ENCODE assay signal across 9 cellular contexts in the genomic region with DNA sequence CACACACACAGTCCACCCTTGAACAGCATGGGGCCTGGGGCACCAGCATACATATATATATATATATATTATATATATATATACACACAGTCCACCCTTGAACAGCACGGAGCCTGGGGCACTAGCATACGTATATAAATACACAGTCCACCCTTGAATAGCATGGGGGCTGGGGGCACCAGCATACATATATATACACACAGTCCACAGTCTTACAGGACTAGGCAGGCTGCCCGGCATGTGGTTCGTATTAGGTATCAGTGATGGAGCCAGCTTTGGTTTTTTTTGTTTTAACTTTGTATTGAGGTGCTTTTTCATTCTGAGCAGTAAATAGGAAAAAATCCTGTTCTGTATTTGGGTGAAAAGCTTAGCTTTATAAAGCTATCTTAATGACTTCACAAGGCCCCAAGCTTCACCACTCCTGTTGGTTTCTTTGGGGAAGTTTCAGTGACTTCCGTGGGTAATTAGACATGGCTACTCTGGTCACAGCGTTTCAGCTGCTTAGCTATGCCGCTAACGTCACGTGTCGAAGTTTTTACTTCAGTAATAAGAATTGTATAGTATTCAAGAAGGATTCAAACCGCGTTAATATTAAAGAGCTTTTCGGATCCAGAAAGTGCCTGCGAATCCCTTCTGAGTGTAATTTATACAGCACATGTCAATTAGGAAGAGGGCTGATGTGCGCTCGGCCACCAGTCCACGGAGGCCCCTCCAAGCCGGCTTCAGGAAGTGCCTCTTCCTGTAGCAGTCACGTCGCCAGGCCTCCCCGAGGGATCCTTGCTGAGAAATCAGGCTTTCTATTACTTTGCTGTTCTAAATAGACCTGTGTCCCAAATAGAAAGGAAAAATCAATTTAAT.
DNase-seq lines count a peak whose midpoint lies in the region; ATAC-seq and TF ChIP-seq lines count a peak whose summit lies in the region.
"Had no signal": no experiment of that assay in that cellular context is flagged by ENCODE, and none has a peak within 500 bp of the region (broad histone marks: within the 10 kb centered on the region; RNA-seq: fewer than 3 reads in every experiment).

No MANE protein-coding gene starts in this region.

- H2AFZ ChIP-seq in hepatocyte: no peak overlapping the region

- H3K9me3 ChIP-seq in hepatocyte (ENCODE audit: low read depth): no peaks in the 10 kb centered on the region
- no peaks in the 10 kb centered on the region for H3K9me3 ChIP-seq in T-helper 17 cell (ENCODE audit: control insufficient read depth, low read length, poor library complexity, severe bottlenecking)

- no peak for TF ChIP-seq CTCF in hepatocyte (IDR thresholded peaks at IDR 0.05; ENCODE audit: poor library complexity)

- DNase-seq in GF-D8 (lab: John Stamatoyannopoulos, UW) (peak; percentile 70), hepatocyte (ENCODE audit: low spot score) (peak; percentile 40), skeletal muscle cell (ENCODE audit: low read depth) (peak; percentile 25), SW 1271 (lab: John Stamatoyannopoulos, UW) (no peak), T-helper 17 cell (no peak), NCI-H187 (lab: John Stamatoyannopoulos, UW) (no peak)
- no peak for DNase-seq in activated naive CD8-positive, alpha-beta T cell treated with anti-CD3 and anti-CD28 coated beads, Interleukin-2, amount 50 U/mL, for 24 hours
- DNase-seq: activated CD4-positive, alpha-beta memory T cell treated with anti-CD3 and anti-CD28 coated beads for 36 hours had no signal

- H3K79me2 ChIP-seq in hepatocyte: peaks cover 3% of the 10 kb centered on the region

- H3K27ac ChIP-seq in hepatocyte: peak overlapping the region; percentile 77

- no peaks in the 10 kb centered on the region for H3K27me3 ChIP-seq in hepatocyte

- no peak for ATAC-seq in activated naive CD8-positive, alpha-beta T cell treated with anti-CD3 and anti-CD28 coated beads, Interleukin-2, amount 50 U/mL, for 24 hours
- ATAC-seq in GM18873 (IDR thresholded peaks at IDR 0.05; ENCODE audit: low FRiP score, unreplicated experiment) (no peak), T-helper 17 cell (no peak)

- 70% methylated on average over 21 of the region's 21 CpGs for WGBS in hepatocyte (ENCODE audit: low lambda C conversion rate, missing lambda C conversion rate)

- H3K4me1 Mint-ChIP-seq in activated naive CD8-positive, alpha-beta T cell treated with anti-CD3 and anti-CD28 coated beads, Interleukin-2, amount 50 U/mL, for 24 hours: no peaks in the 10 kb centered on the region
- H3K4me1 Mint-ChIP-seq in T-helper 17 cell: peaks cover 12% of the 10 kb centered on the region

- no peaks in the 10 kb centered on the region for H3K9me2 ChIP-seq in hepatocyte (replicated peaks; ENCODE audit: insufficient read depth)

- H3K4me3 Mint-ChIP-seq in activated naive CD8-positive, alpha-beta T cell treated with anti-CD3 and anti-CD28 coated beads, Interleukin-2, amount 50 U/mL, for 24 hours: no peak overlapping the region
- H3K4me3 Mint-ChIP-seq in T-helper 17 cell: no peak overlapping the region
- H3K4me3 Mint-ChIP-seq: activated CD4-positive, alpha-beta memory T cell treated with anti-CD3 and anti-CD28 coated beads for 36 hours had no signal

- H3K36me3 ChIP-seq in hepatocyte (replicated peaks; ENCODE audit: insufficient read depth, low read depth): peaks cover 3% of the 10 kb centered on the region

- peaks cover 4% of the 10 kb centered on the region for H3K4me1 ChIP-seq in hepatocyte (ENCODE audit: insufficient read depth)

- no peaks in the 10 kb centered on the region for H3K27me3 Mint-ChIP-seq in activated naive CD8-positive, alpha-beta T cell treated with anti-CD3 and anti-CD28 coated beads, Interleukin-2, amount 50 U/mL, for 24 hours
- no peaks in the 10 kb centered on the region for H3K27me3 Mint-ChIP-seq in T-helper 17 cell
- H3K27me3 Mint-ChIP-seq: activated CD4-positive, alpha-beta memory T cell treated with anti-CD3 and anti-CD28 coated beads for 36 hours had no signal

- no peak overlapping the region for H3K4me3 ChIP-seq in hepatocyte
- H3K4me3 ChIP-seq in skeletal muscle cell (ENCODE audit: low read depth, low read length): peak overlapping the region; percentile 12

- peak overlapping the region; percentile 2 for H3K27ac Mint-ChIP-seq in activated naive CD8-positive, alpha-beta T cell treated with anti-CD3 and anti-CD28 coated beads, Interleukin-2, amount 50 U/mL, for 24 hours
- no peak overlapping the region for H3K27ac Mint-ChIP-seq in T-helper 17 cell
- H3K27ac Mint-ChIP-seq: activated CD4-positive, alpha-beta memory T cell treated with anti-CD3 and anti-CD28 coated beads for 36 hours had no signal

- no peaks in the 10 kb centered on the region for H4K20me1 ChIP-seq in hepatocyte (ENCODE audit: insufficient read depth, poor library complexity, severe bottlenecking)

- H3K4me2 ChIP-seq in hepatocyte: peak overlapping the region; percentile 54

- H3K9me3 Mint-ChIP-seq in activated naive CD8-positive, alpha-beta T cell treated with anti-CD3 and anti-CD28 coated beads, Interleukin-2, amount 50 U/mL, for 24 hours: no peaks in the 10 kb centered on the region
- H3K9me3 Mint-ChIP-seq: activated CD4-positive, alpha-beta memory T cell treated with anti-CD3 and anti-CD28 coated beads for 36 hours had no signal

- H3K36me3 Mint-ChIP-seq in activated naive CD8-positive, alpha-beta T cell treated with anti-CD3 and anti-CD28 coated beads, Interleukin-2, amount 50 U/mL, for 24 hours (ENCODE audit: low read depth): peaks cover 10% of the 10 kb centered on the region
- H3K36me3 Mint-ChIP-seq in T-helper 17 cell (ENCODE audit: low read depth): peaks cover 4% of the 10 kb centered on the region
- H3K36me3 Mint-ChIP-seq: activated CD4-positive, alpha-beta memory T cell treated with anti-CD3 and anti-CD28 coated beads for 36 hours had no signal

Comparison
In these comparisons a context has a peak if more than half of its experiments do, and no peak if none do; other contexts are left out.
1. DNase-seq: peak in GF-D8 (single experiment), hepatocyte (single experiment) and skeletal muscle cell (single experiment); none in activated naive CD8-positive, alpha-beta T cell treated with anti-CD3 and anti-CD28 coated beads, Interleukin-2, amount 50 U/mL, for 24 hours (single experiment), SW 1271 (0 of 2), T-helper 17 cell (0 of 3) and NCI-H187 (0 of 2).